In genomic region chr17:81567191-81567590, GRCh38 we compare ENCODE assay signal across 13 cellular contexts. TPM values are rescaled to one million over a fixed set of nuclear protein-coding genes. Genes with fewer than 3 reads are reported as not detected.
A peak's percentile ranks its signal among the peaks of the same experiment; 100 is the strongest.
DNase-seq lines count a peak whose midpoint lies in the region; ATAC-seq and TF ChIP-seq lines count a peak whose summit lies in the region.
"Had no signal": no experiment of that assay in that cellular context is flagged by ENCODE, and none has a peak within 500 bp of the region (broad histone marks: within the 10 kb centered on the region; RNA-seq: fewer than 3 reads in every experiment).

No MANE protein-coding gene starts in this region.

- no peaks in the 10 kb centered on the region for H3K9me3 ChIP-seq in Peyer's patch
- no peaks in the 10 kb centered on the region for H3K9me3 ChIP-seq in fibroblast of lung (ENCODE audit: control insufficient read depth, insufficient read depth, low read depth, low read length)

- no peak for DNase-seq in AG10803 (ENCODE audit: low read depth)
- no peak for DNase-seq in Peyer's patch
- DNase-seq in fibroblast of lung (ENCODE audit: low read depth in 2 of 2), result no peak
- DNase-seq in retinal pigment epithelial cell (ENCODE audit: low read depth), result no peak
- DNase-seq in effector CD8-positive, alpha-beta T cell (lab: John Stamatoyannopoulos, UW), result no peak
- DNase-seq in GM13977 (ENCODE audit: low spot score), result no peak
- no peak for DNase-seq in DMS153 (lab: John Stamatoyannopoulos, UW)
- DNase-seq: activated CD4-positive, alpha-beta T cell treated with anti-CD3 and anti-CD28 coated beads for 48 hours; activated naive CD4-positive, alpha-beta T cell treated with anti-CD3 and anti-CD28 coated beads, Interleukin-2, amount 50 U/mL, for 16 hours; erythroblast; NCI-H1930; stimulated activated CD4-positive, alpha-beta T cell treated with anti-CD3 and anti-CD28 coated beads, Interleukin-12 subunit alpha, Interleukin-12 subunit beta, amount 100 ng/mL, for 4 hours had no signal

- H3K4me2 ChIP-seq in fibroblast of lung (ENCODE audit: extremely low read depth, insufficient read depth, low read length), result peak overlapping the region; percentile 79

- H3K79me2 ChIP-seq in fibroblast of lung (ENCODE audit: control insufficient read depth, insufficient read depth, low read length), result peaks cover 2% of the 10 kb centered on the region

- H3K27me3 ChIP-seq in Peyer's patch, result no peaks in the 10 kb centered on the region
- H3K27me3 ChIP-seq in fibroblast of lung (ENCODE audit: control insufficient read depth, insufficient read depth, low read length), result no peaks in the 10 kb centered on the region

- H4K20me1 ChIP-seq in fibroblast of lung (ENCODE audit: control insufficient read depth, extremely low read depth, insufficient read depth, low read length), result no peaks in the 10 kb centered on the region

- no peak overlapping the region for H2AFZ ChIP-seq in fibroblast of lung (ENCODE audit: low read length)

- H3K27ac ChIP-seq in Peyer's patch (peak overlapping the region; percentile 25 to 80 (median 68)), fibroblast of lung (ENCODE audit: insufficient read depth, low read length) (peak overlapping the region; percentile 55)

- peaks cover 0 to 88% (median 0%) of the 10 kb centered on the region in 3 donors for H3K36me3 ChIP-seq in Peyer's patch
- peaks cover 38% of the 10 kb centered on the region for H3K36me3 ChIP-seq in fibroblast of lung (ENCODE audit: control insufficient read depth, insufficient read depth, low read length)

- in situ Hi-C loops in GM13977 (cut with MboI; ENCODE audit: low pct_unique_long_range_greater_than_20kb, low sequenced_read_pairs, unreplicated experiment), result no loop called here

- no peak for ATAC-seq in esophagus mucosa

- H3K4me1 ChIP-seq in Peyer's patch (peaks cover 0 to 29% (median 0%) of the 10 kb centered on the region in 4 donors), fibroblast of lung (ENCODE audit: control insufficient read depth, extremely low read depth, insufficient read depth, low read length) (peaks cover 32% of the 10 kb centered on the region)

- peak overlapping the region; percentile 36 for H3K4me3 ChIP-seq in AG10803 (ENCODE audit: low read length)
- H3K4me3 ChIP-seq in Peyer's patch, result no peak overlapping the region
- H3K4me3 ChIP-seq in fibroblast of lung (replicated peaks in 1 of 4; ENCODE audit: control extremely low read depth in 1 of 4, insufficient read depth in 1 of 4, low read depth in 3 of 4, low read length in 4 of 4), result peak overlapping the region in 3 of 4 experiments; percentile 6 to 30 (median 20)
- peak overlapping the region; percentile 2 for H3K4me3 ChIP-seq in retinal pigment epithelial cell (ENCODE audit: low read length)

- TF ChIP-seq CTCF in AG10803 (conservative IDR thresholded peaks at IDR 0.05; ENCODE audit: low read length), result no peak
- TF ChIP-seq CTCF in Peyer's patch (IDR thresholded peaks at IDR 0.05), result no peak
- no peak for TF ChIP-seq CTCF in fibroblast of lung (conservative IDR thresholded peaks at IDR 0.05 in 1 of 2, IDR thresholded peaks at IDR 0.05 in 1 of 2; ENCODE audit: low read depth in 1 of 2, low read length in 2 of 2)
- TF ChIP-seq CTCF in retinal pigment epithelial cell (conservative IDR thresholded peaks at IDR 0.05; ENCODE audit: low read depth, low read length), result no peak
- TF ChIP-seq CTCF in GM13977 (IDR thresholded peaks at IDR 0.05; ENCODE audit: extremely low read depth, insufficient read depth, missing control alignments), result no peak

- no peak for TF ChIP-seq POLR2A in Peyer's patch (IDR thresholded peaks at IDR 0.05)

- H3K9ac ChIP-seq in fibroblast of lung (ENCODE audit: insufficient read depth, low read length), result no peak overlapping the region

RNA-seq across cellular contexts. Expression of gene FAAP100, which starts 15.0 kb away (rescaled TPM):
- total RNA-seq in Peyer's patch (10 to 100 TPM; 38.2 to 66.9 (median 52.2) TPM), fibroblast of lung (10.4 and 12.6 TPM in 2 replicates), esophagus mucosa (16.3 TPM)
- polyA plus RNA-seq in fibroblast of lung, result 6.7 and 8.1 TPM in 2 replicates
- 13.7 and 19.1 TPM in 2 replicates for polyA plus RNA-seq in fibroblast of lung (2012)
- polyA minus RNA-seq in fibroblast of lung (ENCODE audit: low replicate concordance), result 17.6 and 22.4 TPM in 2 replicates

RNA-seq across cellular contexts. Expression of gene FSCN2, which starts 39.0 kb away (rescaled TPM):
- total RNA-seq in Peyer's patch (1 to 10 TPM; 1.2 to 7.9 (median 5.2) TPM), fibroblast of lung (1.5 and 2.0 TPM in 2 replicates), esophagus mucosa (0.76 TPM)
- 0.07 and 0.35 TPM in 2 replicates for polyA plus RNA-seq in fibroblast of lung
- polyA plus RNA-seq in fibroblast of lung (2012), result 0.21 and 0.73 TPM in 2 replicates
- polyA minus RNA-seq in fibroblast of lung (ENCODE audit: low replicate concordance), result 0.39 TPM in 1 of 2 replicates, not detected in the other

RNA-seq across cellular contexts. Expression of gene ACTG1, which starts 54.6 kb away (rescaled TPM):
- total RNA-seq in Peyer's patch (1,000 to 10,000 TPM; 2,510 to 3,878 (median 3,203) TPM), fibroblast of lung (5,538 and 6,636 TPM in 2 replicates), esophagus mucosa (4,027 TPM)
- polyA plus RNA-seq in fibroblast of lung, result 8,446 and 8,888 TPM in 2 replicates
- 6,897 and 7,279 TPM in 2 replicates for polyA plus RNA-seq in fibroblast of lung (2012)
- 10,903 and 14,156 TPM in 2 replicates for polyA minus RNA-seq in fibroblast of lung (ENCODE audit: low replicate concordance)

Comparison
In these comparisons a context has a peak if more than half of its experiments do, and no peak if none do; other contexts are left out.
1. H3K4me3 ChIP-seq: peak in AG10803 (single experiment), fibroblast of lung (3 of 4) and retinal pigment epithelial cell (single experiment); none in Peyer's patch (0 of 4).